8 cellular contexts compared by ENCODE assay signal in the genomic region with DNA sequence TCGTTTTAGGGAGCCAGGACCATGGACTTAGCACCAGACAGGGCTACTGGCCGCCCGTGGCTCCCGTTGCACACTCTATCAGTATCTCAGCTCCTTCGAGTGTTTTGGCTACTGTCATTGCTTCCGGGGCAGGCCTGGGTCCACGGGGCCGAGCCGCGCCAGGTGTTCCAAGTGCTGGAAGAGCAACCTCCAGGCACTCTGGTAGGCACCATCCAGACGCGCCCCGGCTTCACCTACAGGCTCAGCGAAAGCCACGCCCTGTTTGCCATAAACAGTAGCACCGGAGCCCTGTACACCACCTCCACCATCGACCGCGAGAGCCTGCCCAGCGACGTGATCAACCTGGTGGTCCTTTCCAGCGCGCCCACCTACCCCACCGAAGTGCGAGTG. TPM values are rescaled to one million over a fixed set of nuclear protein-coding genes. Genes with fewer than 3 reads are reported as not detected.
DNase-seq lines count a peak whose midpoint lies in the region; ATAC-seq and TF ChIP-seq lines count a peak whose summit lies in the region.

No MANE protein-coding gene starts in this region.

- H3K27ac Mint-ChIP-seq in activated CD8-positive, alpha-beta T cell treated with anti-CD3 and anti-CD28 coated beads, Interleukin-2, amount 10 ng/mL, durations not matched to agents 7 days and 5 days, result no peak overlapping the region

- peak overlapping the region; percentile 87 for H2AFZ ChIP-seq in parathyroid adenoma

- no peaks in the 10 kb centered on the region for H3K36me3 Mint-ChIP-seq in activated CD8-positive, alpha-beta T cell treated with anti-CD3 and anti-CD28 coated beads, Interleukin-2, amount 10 ng/mL, durations not matched to agents 7 days and 5 days (ENCODE audit: low read depth)

- H3K36me3 ChIP-seq in cardiac muscle cell (no peaks in the 10 kb centered on the region), parathyroid adenoma (ENCODE audit: control insufficient read depth, insufficient read depth, low read length) (no peaks in the 10 kb centered on the region)

- peaks cover 15% of the 10 kb centered on the region for H3K79me2 ChIP-seq in parathyroid adenoma

- H3K27me3 ChIP-seq in cardiac muscle cell, result no peaks in the 10 kb centered on the region
- no peaks in the 10 kb centered on the region for H3K27me3 ChIP-seq in parathyroid adenoma (ENCODE audit: control insufficient read depth, insufficient read depth, low read length)

- ATAC-seq in activated CD8-positive, alpha-beta T cell treated with anti-CD3 and anti-CD28 coated beads, Interleukin-2, amount 10 ng/mL, durations not matched to agents 7 days and 5 days, result no peak
- ATAC-seq in GM18519 (IDR thresholded peaks at IDR 0.05; ENCODE audit: low FRiP score, unreplicated experiment) (no peak), GM19467 (IDR thresholded peaks at IDR 0.05; ENCODE audit: unreplicated experiment) (no peak)

- H3K9ac ChIP-seq in parathyroid adenoma, result no peak overlapping the region

- peaks cover 26% of the 10 kb centered on the region for H3K4me1 Mint-ChIP-seq in activated CD8-positive, alpha-beta T cell treated with anti-CD3 and anti-CD28 coated beads, Interleukin-2, amount 10 ng/mL, durations not matched to agents 7 days and 5 days (ENCODE audit: low read depth)

- H3K27ac ChIP-seq in cardiac muscle cell (no peak overlapping the region), parathyroid adenoma (peak overlapping the region; percentile 78)

- TF ChIP-seq CTCF in cardiac muscle cell (IDR thresholded peaks at IDR 0.05; ENCODE audit: low read depth, low read length), result no peak
- no peak for TF ChIP-seq CTCF in parathyroid adenoma (IDR thresholded peaks at IDR 0.05)

- H3K9me3 ChIP-seq in cardiac muscle cell (ENCODE audit: low read depth), result no peaks in the 10 kb centered on the region
- no peaks in the 10 kb centered on the region for H3K9me3 ChIP-seq in parathyroid adenoma (ENCODE audit: control insufficient read depth, low read length)

- peak overlapping the region; percentile 78 for H3K4me3 Mint-ChIP-seq in activated CD8-positive, alpha-beta T cell treated with anti-CD3 and anti-CD28 coated beads, Interleukin-2, amount 10 ng/mL, durations not matched to agents 7 days and 5 days

- peak; percentile 5 for DNase-seq in activated gamma-delta T cell (lab: John Stamatoyannopoulos, UW)
- DNase-seq in activated gamma-delta T cell treated with Interleukin-2 at 50 U/mL for 16 hours, result no peak
- DNase-seq in activated CD8-positive, alpha-beta T cell treated with anti-CD3 and anti-CD28 coated beads, Interleukin-2, amount 10 ng/mL, durations not matched to agents 7 days and 5 days, result no peak
- peak; percentile 34 to 41 for DNase-seq in cardiac muscle cell (ENCODE audit: low read depth in 1 of 2, low spot score in 1 of 2)
- no peak for DNase-seq in activated effector memory CD4-positive, alpha-beta T cell treated with anti-CD3 and anti-CD28 coated beads, Interleukin-2, amount 50 U/mL, for 16 hours

- peaks cover 43% of the 10 kb centered on the region for H3K27me3 Mint-ChIP-seq in activated CD8-positive, alpha-beta T cell treated with anti-CD3 and anti-CD28 coated beads, Interleukin-2, amount 10 ng/mL, durations not matched to agents 7 days and 5 days (ENCODE audit: low read depth)

- H3K4me3 ChIP-seq in cardiac muscle cell, result peak overlapping the region; percentile 90
- peak overlapping the region; percentile 84 for H3K4me3 ChIP-seq in parathyroid adenoma (ENCODE audit: low read depth, low read length)

- CTCF ChIA-PET in activated CD8-positive, alpha-beta T cell treated with anti-CD3 and anti-CD28 coated beads, Interleukin-2, amount 10 ng/mL, durations not matched to agents 7 days and 5 days (lab: Charles Lee), result no interaction called here

- peak overlapping the region; percentile 95 for H3K4me2 ChIP-seq in parathyroid adenoma (ENCODE audit: low read length)

- H3K9me3 Mint-ChIP-seq in activated CD8-positive, alpha-beta T cell treated with anti-CD3 and anti-CD28 coated beads, Interleukin-2, amount 10 ng/mL, durations not matched to agents 7 days and 5 days (ENCODE audit: insufficient read depth), result no peaks in the 10 kb centered on the region

- POLR2A ChIA-PET in activated CD8-positive, alpha-beta T cell treated with anti-CD3 and anti-CD28 coated beads, Interleukin-2, amount 10 ng/mL, durations not matched to agents 7 days and 5 days (lab: Charles Lee), result no interaction called here

- peaks cover 5% of the 10 kb centered on the region for H3K4me1 ChIP-seq in cardiac muscle cell (ENCODE audit: low read depth)
- H3K4me1 ChIP-seq in parathyroid adenoma, result peaks cover 17% of the 10 kb centered on the region

RNA-seq across cellular contexts. Expression of a gene that starts 1.6 kb away (rescaled TPM):
- not detected for total RNA-seq in activated CD8-positive, alpha-beta T cell treated with anti-CD3 and anti-CD28 coated beads, Interleukin-2, amount 10 ng/mL, durations not matched to agents 7 days and 5 days
- 4.5 and 5.6 TPM in 2 replicates for total RNA-seq in cardiac muscle cell
- polyA plus RNA-seq in cardiac muscle cell, result 0.54 and 1.0 TPM in 2 replicates

Comparison
In these comparisons a context has a peak if more than half of its experiments do, and no peak if none do; other contexts are left out.
1. DNase-seq: peak in activated gamma-delta T cell (single experiment) and cardiac muscle cell (2 of 2); none in activated gamma-delta T cell treated with Interleukin-2 at 50 U/mL for 16 hours (single experiment), activated CD8-positive, alpha-beta T cell treated with anti-CD3 and anti-CD28 coated beads, Interleukin-2, amount 10 ng/mL, durations not matched to agents 7 days and 5 days (single experiment) and activated effector memory CD4-positive, alpha-beta T cell treated with anti-CD3 and anti-CD28 coated beads, Interleukin-2, amount 50 U/mL, for 16 hours (single experiment).